Comparison of ENCODE assay signal across 8 cellular contexts in genomic region chr15:62125763-62126162, GRCh38. TPM values are rescaled to one million over a fixed set of nuclear protein-coding genes. Genes with fewer than 3 reads are reported as not detected.
DNase-seq lines count a peak whose midpoint lies in the region; ATAC-seq and TF ChIP-seq lines count a peak whose summit lies in the region.

No MANE protein-coding gene starts in this region.

- intact Hi-C loops in left cardiac atrium (cut with DNase I): loop anchor here in 1 of 2 donors (10.0 kb wide), 1 partner anchor 49 kb away; no protein-coding TSS in a partner anchor
- intact Hi-C loops in ascending aorta (cut with DNase I): no loop called here

- H3K9me3 ChIP-seq in ascending aorta: no peaks in the 10 kb centered on the region

- no peaks in the 10 kb centered on the region for H3K27me3 ChIP-seq in ascending aorta

- H3K27ac ChIP-seq in ascending aorta: no peak overlapping the region

- H3K4me3 ChIP-seq in AG10803 (ENCODE audit: low read length) (no peak overlapping the region), LNCaP clone FGC (ENCODE audit: low read depth, low read length) (no peak overlapping the region), ascending aorta (no peak overlapping the region)

- TF ChIP-seq CTCF in AG10803 (conservative IDR thresholded peaks at IDR 0.05; ENCODE audit: low read length) (peak; percentile 58), LNCaP clone FGC (IDR thresholded peaks at IDR 0.05; ENCODE audit: control insufficient read depth, extremely low read depth, insufficient read depth) (peak; percentile 63), ascending aorta (IDR thresholded peaks at IDR 0.05) (peak in 1 of 3 experiments; percentile 19)

- peak; percentile 79 to 84 for ATAC-seq in left cardiac atrium
- no peak for ATAC-seq in GM21515 (IDR thresholded peaks at IDR 0.05; ENCODE audit: unreplicated experiment)
- no peak for ATAC-seq in HG02798 (IDR thresholded peaks at IDR 0.05; ENCODE audit: poor library complexity, unreplicated experiment)

- no peaks in the 10 kb centered on the region for H3K4me1 ChIP-seq in ascending aorta

- H3K36me3 ChIP-seq in ascending aorta: no peaks in the 10 kb centered on the region

- peak; percentile 46 for DNase-seq in AG10803 (ENCODE audit: low read depth)
- DNase-seq in LNCaP clone FGC (ENCODE audit: low read depth): peak; percentile 63
- DNase-seq in SHP77 (lab: John Stamatoyannopoulos, UW): peak; percentile 78 to 92
- DNase-seq in left cardiac atrium: no peak
- DNase-seq in ascending aorta (ENCODE audit: low spot score in 2 of 2): no peak
- DNase-seq in NK-92 treated with Interleukin-12 subunit alpha and Interleukin-12 subunit beta, amount 100 ng/mL, for 24 hours (lab: John Stamatoyannopoulos, UW): no peak

RNA-seq across cellular contexts. Expression of gene C2CD4B, which starts 39.3 kb away (rescaled TPM):
- total RNA-seq in left cardiac atrium: 1 to 10 TPM; 3.1 to 4.1 TPM
- total RNA-seq in ascending aorta: 100 TPM

RNA-seq across cellular contexts. Expression of gene C2CD4A, which starts 59.0 kb away (rescaled TPM):
- not detected for total RNA-seq in left cardiac atrium
- total RNA-seq in ascending aorta: not detected

Comparison
In these comparisons a context has a peak if more than half of its experiments do, and no peak if none do; other contexts are left out.
1. DNase-seq: peak in AG10803 (single experiment), LNCaP clone FGC (single experiment) and SHP77 (2 of 2); none in left cardiac atrium (single experiment), ascending aorta (0 of 2) and NK-92 treated with Interleukin-12 subunit alpha and Interleukin-12 subunit beta, amount 100 ng/mL, for 24 hours (single experiment).
2. ATAC-seq: peak in left cardiac atrium (2 of 2); none in GM21515 (single experiment) and HG02798 (single experiment).
3. RNA of gene C2CD4B, which starts 39.3 kb away (total RNA-seq): 100 TPM in ascending aorta (single experiment); 3.1 to 4.1 TPM in left cardiac atrium; every median in the first group is over 10 times any median in the second.